9 cellular contexts compared by ENCODE assay signal in the genomic region with DNA sequence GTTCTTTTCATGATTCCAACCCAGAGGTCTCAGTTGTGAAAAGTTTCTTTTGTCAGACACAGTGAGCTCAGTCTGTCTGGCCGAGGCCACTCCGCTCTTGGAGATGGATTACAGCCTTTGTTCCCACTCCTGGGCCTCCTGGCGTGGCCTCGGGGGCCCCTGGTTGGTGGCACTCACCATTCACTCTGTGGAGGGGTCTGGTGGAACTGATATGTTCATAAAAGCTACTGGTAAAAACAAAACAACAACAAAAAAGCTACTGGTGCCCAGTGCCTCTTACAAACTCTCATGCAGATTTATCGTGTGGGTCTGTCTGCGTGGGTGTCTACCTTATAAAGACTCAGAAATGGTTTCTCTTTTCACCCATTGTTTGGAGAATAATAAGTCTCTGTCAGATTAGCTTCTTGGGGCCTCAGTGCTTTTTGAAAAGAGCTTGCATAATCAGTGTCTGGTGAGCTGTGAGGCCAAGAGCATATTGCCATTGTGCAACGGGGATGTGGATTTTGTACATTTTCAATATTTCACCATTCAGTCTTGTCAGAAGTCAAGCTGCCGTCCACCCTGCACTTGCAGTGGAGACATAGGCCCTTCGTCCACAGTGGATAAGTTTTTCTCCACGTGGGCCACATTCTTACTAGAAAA.
DNase-seq lines count a peak whose midpoint lies in the region; ATAC-seq and TF ChIP-seq lines count a peak whose summit lies in the region.
"Had no signal": no experiment of that assay in that cellular context is flagged by ENCODE, and none has a peak within 500 bp of the region (broad histone marks: within the 10 kb centered on the region; RNA-seq: fewer than 3 reads in every experiment).

No MANE protein-coding gene starts in this region.

- peak; percentile 59 for DNase-seq in GOT3 (lab: John Stamatoyannopoulos, UW)
- peak; percentile 92 for DNase-seq in adipocyte (ENCODE audit: low read depth)
- no peak for DNase-seq in left ventricle myocardium superior
- DNase-seq in sciatic nerve (ENCODE audit: low spot score), result no peak
- no peak for DNase-seq in GM10266 (ENCODE audit: extremely low spot score)
- no peak for DNase-seq in activated T-helper 1 cell treated with anti-CD3 and anti-CD28 coated beads, Interleukin-12 subunit alpha, Interleukin-12 subunit beta, Interleukin-2, Interleukin-4 antibody, amounts not matched to agents 30 ng/mL and 10 ng/mL and 1 ng/mL, durations not matched to agents 14 hours and 24 hours and 36 hours (ENCODE audit: low spot score)
- DNase-seq in stimulated activated CD4-positive, alpha-beta T cell treated with anti-CD3 and anti-CD28 coated beads, Interleukin-4, amount 100 ng/mL, for 1 hour, result no peak
- DNase-seq: activated CD4-positive, alpha-beta T cell treated with anti-CD3 and anti-CD28 coated beads for 36 hours had no signal

- no peak for TF ChIP-seq CTCF in GM10266 (IDR thresholded peaks at IDR 0.05; ENCODE audit: control insufficient read depth, insufficient read depth, low read depth, missing control alignments)

- peaks cover 10% of the 10 kb centered on the region for H3K36me3 ChIP-seq in adipocyte (ENCODE audit: control insufficient read depth, insufficient read depth, low read length, severe bottlenecking)

- H3K4me3 Mint-ChIP-seq in activated T-helper 1 cell treated with anti-CD3 and anti-CD28 coated beads, Interleukin-12 subunit alpha, Interleukin-12 subunit beta, Interleukin-2, Interleukin-4 antibody, amounts not matched to agents 30 ng/mL and 10 ng/mL and 1 ng/mL, durations not matched to agents 14 hours and 24 hours and 36 hours, result no peak overlapping the region
- H3K4me3 Mint-ChIP-seq: activated CD4-positive, alpha-beta T cell treated with anti-CD3 and anti-CD28 coated beads for 36 hours had no signal

- no peaks in the 10 kb centered on the region for H3K27me3 ChIP-seq in adipocyte (replicated peaks; ENCODE audit: control insufficient read depth, insufficient read depth, low read length)

- no peaks in the 10 kb centered on the region for H3K9me3 ChIP-seq in adipocyte (ENCODE audit: control insufficient read depth, low read length)

- peak overlapping the region; percentile 78 for H3K9ac ChIP-seq in adipocyte (ENCODE audit: low read length)

- H3K36me3 Mint-ChIP-seq in activated T-helper 1 cell treated with anti-CD3 and anti-CD28 coated beads, Interleukin-12 subunit alpha, Interleukin-12 subunit beta, Interleukin-2, Interleukin-4 antibody, amounts not matched to agents 30 ng/mL and 10 ng/mL and 1 ng/mL, durations not matched to agents 14 hours and 24 hours and 36 hours (ENCODE audit: low read depth), result no peaks in the 10 kb centered on the region

- ATAC-seq in left ventricle myocardium superior (peak; percentile 61), sciatic nerve (peak; percentile 76), HG02798 (IDR thresholded peaks at IDR 0.05; ENCODE audit: poor library complexity, unreplicated experiment) (no peak)
- ATAC-seq: activated CD4-positive, alpha-beta T cell treated with anti-CD3 and anti-CD28 coated beads for 36 hours had no signal

- intact Hi-C loops in left ventricle myocardium superior (cut with micrococcal nuclease) (no loop called here), sciatic nerve (cut with DNase I) (no loop called here)
- intact Hi-C loops in activated T-helper 1 cell treated with anti-CD3 and anti-CD28 coated beads, Interleukin-12 subunit alpha, Interleukin-12 subunit beta, Interleukin-2, Interleukin-4 antibody, amounts not matched to agents 30 ng/mL and 10 ng/mL and 1 ng/mL, durations not matched to agents 14 hours and 24 hours and 36 hours (cut with micrococcal nuclease), result no loop called here

- no peaks in the 10 kb centered on the region for H3K27me3 Mint-ChIP-seq in activated T-helper 1 cell treated with anti-CD3 and anti-CD28 coated beads, Interleukin-12 subunit alpha, Interleukin-12 subunit beta, Interleukin-2, Interleukin-4 antibody, amounts not matched to agents 30 ng/mL and 10 ng/mL and 1 ng/mL, durations not matched to agents 14 hours and 24 hours and 36 hours (ENCODE audit: insufficient read depth)
- H3K27me3 Mint-ChIP-seq: activated CD4-positive, alpha-beta T cell treated with anti-CD3 and anti-CD28 coated beads for 36 hours had no signal

- H3K4me1 Mint-ChIP-seq in activated T-helper 1 cell treated with anti-CD3 and anti-CD28 coated beads, Interleukin-12 subunit alpha, Interleukin-12 subunit beta, Interleukin-2, Interleukin-4 antibody, amounts not matched to agents 30 ng/mL and 10 ng/mL and 1 ng/mL, durations not matched to agents 14 hours and 24 hours and 36 hours (ENCODE audit: low read depth), result peaks cover 42% of the 10 kb centered on the region

- no peak overlapping the region for H3K27ac Mint-ChIP-seq in activated T-helper 1 cell treated with anti-CD3 and anti-CD28 coated beads, Interleukin-12 subunit alpha, Interleukin-12 subunit beta, Interleukin-2, Interleukin-4 antibody, amounts not matched to agents 30 ng/mL and 10 ng/mL and 1 ng/mL, durations not matched to agents 14 hours and 24 hours and 36 hours
- H3K27ac Mint-ChIP-seq: activated CD4-positive, alpha-beta T cell treated with anti-CD3 and anti-CD28 coated beads for 36 hours had no signal

- H3K4me1 ChIP-seq in adipocyte (ENCODE audit: control insufficient read depth, insufficient read depth, low read length), result peaks cover 49% of the 10 kb centered on the region

- H3K4me3 ChIP-seq in adipocyte (ENCODE audit: low read length), result peak overlapping the region; percentile 52

- no peaks in the 10 kb centered on the region for H3K9me3 Mint-ChIP-seq in activated T-helper 1 cell treated with anti-CD3 and anti-CD28 coated beads, Interleukin-12 subunit alpha, Interleukin-12 subunit beta, Interleukin-2, Interleukin-4 antibody, amounts not matched to agents 30 ng/mL and 10 ng/mL and 1 ng/mL, durations not matched to agents 14 hours and 24 hours and 36 hours

Comparison
In these comparisons a context has a peak if more than half of its experiments do, and no peak if none do; other contexts are left out.
1. DNase-seq: peak in GOT3 (single experiment) and adipocyte (single experiment); none in left ventricle myocardium superior (single experiment), sciatic nerve (single experiment), GM10266 (single experiment), activated T-helper 1 cell treated with anti-CD3 and anti-CD28 coated beads, Interleukin-12 subunit alpha, Interleukin-12 subunit beta, Interleukin-2, Interleukin-4 antibody, amounts not matched to agents 30 ng/mL and 10 ng/mL and 1 ng/mL, durations not matched to agents 14 hours and 24 hours and 36 hours (single experiment) and stimulated activated CD4-positive, alpha-beta T cell treated with anti-CD3 and anti-CD28 coated beads, Interleukin-4, amount 100 ng/mL, for 1 hour (single experiment).